In the genomic region with DNA sequence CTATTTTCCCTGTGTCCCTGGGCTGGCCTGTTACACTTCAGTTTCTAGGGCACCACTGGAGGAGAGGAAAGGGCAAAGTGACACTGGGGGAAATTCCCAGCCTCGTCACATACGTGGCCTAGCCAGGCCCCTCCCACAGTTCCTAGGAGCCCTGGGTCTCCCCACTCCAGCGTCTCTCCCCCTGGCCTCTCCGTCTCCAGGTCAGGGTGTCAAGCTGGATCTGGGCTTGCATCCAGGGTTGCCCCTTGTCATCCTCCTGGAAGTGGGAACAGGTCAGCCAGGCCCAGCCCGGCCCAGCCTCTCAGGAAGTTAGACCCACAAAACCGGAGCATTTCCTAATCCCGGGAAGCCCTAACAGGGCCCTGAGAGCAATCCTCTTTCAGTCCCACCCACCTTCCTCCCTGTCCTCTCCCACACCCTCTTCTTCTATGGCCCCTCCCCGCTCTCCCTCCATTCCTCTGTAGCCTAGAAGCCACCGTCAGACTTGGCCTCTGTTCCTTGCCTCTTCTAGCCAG, we compare ENCODE assay signal across 8 cellular contexts. TPM values are rescaled to one million over a fixed set of nuclear protein-coding genes. Genes with fewer than 3 reads are reported as not detected.
A peak's percentile ranks its signal among the peaks of the same experiment; 100 is the strongest.
DNase-seq lines count a peak whose midpoint lies in the region; TF ChIP-seq lines count a peak whose summit lies in the region.

No MANE protein-coding gene starts in this region.

- H3K27ac ChIP-seq in hepatocyte (peak overlapping the region; percentile 85), stomach smooth muscle (ENCODE audit: low read length) (peak overlapping the region; percentile 49)

- DNase-seq in NCI-H82 (lab: John Stamatoyannopoulos, UW) (peak; percentile 51), NCI-H82 treated with DMSO at 0.1 percent for 48 hours (lab: John Stamatoyannopoulos, UW; ENCODE audit: unreplicated experiment) (no peak), hepatocyte (ENCODE audit: low spot score) (peak; percentile 75), cerebellar cortex (ENCODE audit: low spot score) (no peak), NCI-H345 (lab: John Stamatoyannopoulos, UW) (no peak), DMS153 (lab: John Stamatoyannopoulos, UW) (no peak)
- DNase-seq in activated T-cell treated with anti-CD3 and anti-CD28 coated beads, Interleukin-2, amount 50 U/mL, for 24 hours = peak; percentile 58

- peaks cover 12% of the 10 kb centered on the region for H3K79me2 ChIP-seq in hepatocyte

- H3K27me3 Mint-ChIP-seq in activated T-cell treated with anti-CD3 and anti-CD28 coated beads, Interleukin-2, amount 50 U/mL, for 24 hours = no peaks in the 10 kb centered on the region

- WGBS in hepatocyte (ENCODE audit: low lambda C conversion rate, missing lambda C conversion rate) = 52% methylated on average over 9 of the region's 9 CpGs

- no peak overlapping the region for H3K4me2 ChIP-seq in hepatocyte

- H3K4me3 Mint-ChIP-seq in activated T-cell treated with anti-CD3 and anti-CD28 coated beads, Interleukin-2, amount 50 U/mL, for 24 hours = peak overlapping the region; percentile 81

- H3K9me3 ChIP-seq in hepatocyte (ENCODE audit: low read depth) (no peaks in the 10 kb centered on the region), stomach smooth muscle (ENCODE audit: control insufficient read depth in 2 of 2, low read length in 2 of 2) (no peaks in the 10 kb centered on the region)

- H3K4me3 ChIP-seq in hepatocyte (no peak overlapping the region), stomach smooth muscle (ENCODE audit: low read length in 2 of 2) (peak overlapping the region in 1 of 2 donors; percentile 29)

- no peak for TF ChIP-seq CTCF in hepatocyte (IDR thresholded peaks at IDR 0.05; ENCODE audit: poor library complexity)

- H3K9ac ChIP-seq in stomach smooth muscle (ENCODE audit: low read length in 2 of 2) = peak overlapping the region in 1 of 2 donors; percentile 5

- H3K4me1 ChIP-seq in hepatocyte (ENCODE audit: insufficient read depth) = peaks cover 25% of the 10 kb centered on the region
- peaks cover 33% of the 10 kb centered on the region for H3K4me1 ChIP-seq in stomach smooth muscle (ENCODE audit: control insufficient read depth, insufficient read depth, low read length)

- H3K27me3 ChIP-seq in hepatocyte (no peaks in the 10 kb centered on the region), stomach smooth muscle (ENCODE audit: control insufficient read depth in 1 of 2, insufficient read depth in 2 of 2, low read length in 2 of 2) (peaks cover 0 to 2% of the 10 kb centered on the region in 2 donors)

- peaks cover 27% of the 10 kb centered on the region for H3K36me3 Mint-ChIP-seq in activated T-cell treated with anti-CD3 and anti-CD28 coated beads, Interleukin-2, amount 50 U/mL, for 24 hours (ENCODE audit: low read depth)

- no peaks in the 10 kb centered on the region for H3K36me3 ChIP-seq in hepatocyte (replicated peaks; ENCODE audit: insufficient read depth, low read depth)
- H3K36me3 ChIP-seq in stomach smooth muscle (ENCODE audit: control insufficient read depth in 2 of 2, insufficient read depth in 2 of 2, low read length in 2 of 2) = no peaks in the 10 kb centered on the region

- no peaks in the 10 kb centered on the region for H3K9me2 ChIP-seq in hepatocyte (replicated peaks; ENCODE audit: insufficient read depth)

- peaks cover 65% of the 10 kb centered on the region for H3K4me1 Mint-ChIP-seq in activated T-cell treated with anti-CD3 and anti-CD28 coated beads, Interleukin-2, amount 50 U/mL, for 24 hours (ENCODE audit: low read depth)

- no peaks in the 10 kb centered on the region for H4K20me1 ChIP-seq in hepatocyte (ENCODE audit: insufficient read depth, poor library complexity, severe bottlenecking)

- H2AFZ ChIP-seq in hepatocyte = no peak overlapping the region

- peak overlapping the region; percentile 89 for H3K27ac Mint-ChIP-seq in activated T-cell treated with anti-CD3 and anti-CD28 coated beads, Interleukin-2, amount 50 U/mL, for 24 hours

- no peaks in the 10 kb centered on the region for H3K9me3 Mint-ChIP-seq in activated T-cell treated with anti-CD3 and anti-CD28 coated beads, Interleukin-2, amount 50 U/mL, for 24 hours

RNA-seq across cellular contexts. Expression of a gene that starts 4.7 kb away (rescaled TPM):
- 54.3 and 64.6 TPM in 2 replicates for total RNA-seq in hepatocyte
- 48.0 and 57.0 TPM in 2 replicates for polyA plus RNA-seq in hepatocyte

Comparison
In these comparisons a context has a peak if more than half of its experiments do, and no peak if none do; other contexts are left out.
1. DNase-seq: peak in NCI-H82 (single experiment), activated T-cell treated with anti-CD3 and anti-CD28 coated beads, Interleukin-2, amount 50 U/mL, for 24 hours (single experiment) and hepatocyte (single experiment); none in NCI-H82 treated with DMSO at 0.1 percent for 48 hours (single experiment), cerebellar cortex (single experiment), NCI-H345 (single experiment) and DMS153 (single experiment).